16 cellular contexts compared by ENCODE assay signal in the genomic region with DNA sequence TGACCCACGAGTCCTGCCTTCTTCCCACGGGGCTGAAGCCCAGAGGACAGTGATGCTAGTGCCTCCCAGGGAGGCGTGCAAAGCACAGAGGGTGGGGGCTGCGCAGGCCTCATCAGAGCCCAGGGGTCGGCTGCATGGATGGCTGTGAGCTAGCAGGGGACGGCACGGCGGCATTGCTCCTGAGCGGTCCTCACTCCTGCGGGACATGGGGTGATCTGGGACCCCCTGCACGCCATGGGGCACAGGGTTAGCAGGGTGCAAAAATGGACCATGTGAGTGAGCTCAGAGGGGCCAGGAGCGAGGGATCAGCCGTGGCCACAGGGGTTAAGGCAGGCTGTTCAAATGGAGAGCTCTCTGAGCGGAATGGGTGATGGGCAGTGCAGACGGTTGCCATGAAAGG.
DNase-seq lines count a peak whose midpoint lies in the region; ATAC-seq and TF ChIP-seq lines count a peak whose summit lies in the region.
"Had no signal": no experiment of that assay in that cellular context is flagged by ENCODE, and none has a peak within 500 bp of the region (broad histone marks: within the 10 kb centered on the region; RNA-seq: fewer than 3 reads in every experiment).

No MANE protein-coding gene starts in this region.

- H3K36me3 Mint-ChIP-seq in osteocyte (ENCODE audit: unreplicated experiment) = no peaks in the 10 kb centered on the region
- H3K36me3 Mint-ChIP-seq: CD4-positive, alpha-beta memory T cell had no signal

- H3K4me1 ChIP-seq in esophagus muscularis mucosa = peaks cover 12 to 26% (median 19%) of the 10 kb centered on the region in 4 donors

- H3K27ac ChIP-seq in coronary artery (no peak overlapping the region), esophagus muscularis mucosa (replicated peaks in 1 of 4) (no peak overlapping the region)

- H3K9me3 Mint-ChIP-seq in osteocyte (ENCODE audit: unreplicated experiment) = peaks cover 6% of the 10 kb centered on the region
- H3K9me3 Mint-ChIP-seq: GM23338, H9, HFFc6 had no signal

- WGBS in esophagus muscularis mucosa = 94% methylated on average over 14 of the region's 15 CpGs

- peaks cover 61% of the 10 kb centered on the region for H3K4me1 Mint-ChIP-seq in osteocyte (ENCODE audit: unreplicated experiment)
- H3K4me1 Mint-ChIP-seq: CD4-positive, alpha-beta memory T cell had no signal

- H3K9me3 ChIP-seq in esophagus muscularis mucosa = no peaks in the 10 kb centered on the region

- no peak for TF ChIP-seq POLR2A in esophagus muscularis mucosa (IDR thresholded peaks at IDR 0.05; ENCODE audit: low read depth)

- no peak overlapping the region for H3K4me3 Mint-ChIP-seq in osteocyte (ENCODE audit: unreplicated experiment)
- H3K4me3 Mint-ChIP-seq: CD4-positive, alpha-beta memory T cell; GM23338; H9; HFFc6 had no signal

- no peak for TF ChIP-seq CTCF in coronary artery (IDR thresholded peaks at IDR 0.05)
- TF ChIP-seq CTCF in esophagus muscularis mucosa (IDR thresholded peaks at IDR 0.05) = no peak
- TF ChIP-seq CTCF in osteocyte (IDR thresholded peaks at IDR 0.05) = no peak
- no peak for TF ChIP-seq CTCF in foreskin fibroblast (IDR thresholded peaks at IDR 0.05; ENCODE audit: low read depth, low read length)

- no peaks in the 10 kb centered on the region for H3K27me3 Mint-ChIP-seq in osteocyte (ENCODE audit: unreplicated experiment)

- no peak for ATAC-seq in HG03139 (IDR thresholded peaks at IDR 0.05; ENCODE audit: unreplicated experiment)
- ATAC-seq: GM23338 had no signal

- H3K27me3 ChIP-seq in esophagus muscularis mucosa = no peaks in the 10 kb centered on the region

- H3K27ac Mint-ChIP-seq in osteocyte (ENCODE audit: unreplicated experiment) = no peak overlapping the region
- H3K27ac Mint-ChIP-seq: GM23338, HFFc6 had no signal

- intact Hi-C loops in esophagus muscularis mucosa (cut with DNase I) = no loop called here

- DNase-seq in coronary artery (ENCODE audit: low spot score) (peak; percentile 64), esophagus muscularis mucosa (ENCODE audit: extremely low spot score) (peak; percentile 50), osteocyte (ENCODE audit: extremely low spot score, unreplicated experiment) (peak; percentile 83), foreskin fibroblast (no peak), HCEC 1CT (no peak)
- DNase-seq: C1 segment of cervical spinal cord; Calu3; CD4-positive, alpha-beta memory T cell; COR-L47; DMS53; DMS79 treated with DMSO at 0.1 percent for 48 hours; GF-D8; H9; HFFc6 had no signal

- TF ChIP-seq EP300 in esophagus muscularis mucosa (IDR thresholded peaks at IDR 0.05) = no peak

- H3K36me3 ChIP-seq in esophagus muscularis mucosa = no peaks in the 10 kb centered on the region

- H3K4me3 ChIP-seq in coronary artery (no peak overlapping the region), esophagus muscularis mucosa (no peak overlapping the region), foreskin fibroblast (ENCODE audit: low read depth in 1 of 2, low read length in 2 of 2) (no peak overlapping the region)
- H3K4me3 ChIP-seq: GM23338 had no signal

Comparison
In these comparisons a context has a peak if more than half of its experiments do, and no peak if none do; other contexts are left out.
1. DNase-seq: peak in coronary artery (single experiment), esophagus muscularis mucosa (single experiment) and osteocyte (single experiment); none in foreskin fibroblast (0 of 2) and HCEC 1CT (single experiment).